ENCODE assay signal across 20 cellular contexts in the genomic region with DNA sequence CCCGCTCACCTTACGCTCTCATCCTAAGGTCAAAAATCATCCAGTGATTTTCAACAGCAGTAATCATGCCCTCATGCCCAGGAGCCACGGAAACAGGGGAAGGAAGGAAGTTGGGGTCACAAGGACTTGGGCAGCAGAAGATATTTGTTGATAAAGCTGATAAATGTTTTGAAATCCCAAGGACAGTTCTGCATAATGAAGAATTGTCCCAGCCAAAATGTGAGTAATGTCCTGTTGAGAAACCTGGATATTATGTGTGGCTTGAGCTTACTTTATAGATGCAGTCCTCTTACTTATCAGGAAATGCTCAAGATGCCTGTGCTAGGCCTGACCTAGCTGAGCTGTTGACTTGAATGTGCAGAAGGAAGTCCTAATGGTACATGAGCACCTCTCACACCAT.
DNase-seq lines count a peak whose midpoint lies in the region; TF ChIP-seq lines count a peak whose summit lies in the region.
"Had no signal": no experiment of that assay in that cellular context is flagged by ENCODE, and none has a peak within 500 bp of the region (broad histone marks: within the 10 kb centered on the region; RNA-seq: fewer than 3 reads in every experiment).

No MANE protein-coding gene starts in this region.

- no peaks in the 10 kb centered on the region for H3K79me2 ChIP-seq in mammary epithelial cell (ENCODE audit: insufficient read depth, low read length)

- 70% methylated on average over 3 of the region's 3 CpGs for WGBS in mammary epithelial cell (ENCODE audit: low coverage, missing lambda C conversion rate)

- dilution Hi-C loops in mammary epithelial cell (cut with HindIII; ENCODE audit: low sequenced_read_pairs), result no loop called here

- no peaks in the 10 kb centered on the region for H3K27me3 ChIP-seq in mammary epithelial cell (ENCODE audit: insufficient read depth, low read length)
- no peaks in the 10 kb centered on the region for H3K27me3 ChIP-seq in effector memory CD4-positive, alpha-beta T cell (replicated peaks; ENCODE audit: control insufficient read depth, insufficient read depth, low read length, poor library complexity, severe bottlenecking)
- H3K27me3 ChIP-seq: BE2C, SJCRH30 had no signal

- TF ChIP-seq CTCF in mammary epithelial cell (conservative IDR thresholded peaks at IDR 0.05 in 1 of 2, IDR thresholded peaks at IDR 0.05 in 1 of 2; ENCODE audit: extremely low read depth in 1 of 2, insufficient read depth in 1 of 2, low read depth in 1 of 2, low read length in 2 of 2), result no peak
- TF ChIP-seq CTCF in GM10266 (IDR thresholded peaks at IDR 0.05; ENCODE audit: control insufficient read depth, insufficient read depth, low read depth, missing control alignments), result no peak

- H3K4me2 ChIP-seq in mammary epithelial cell (ENCODE audit: insufficient read depth, low read depth, low read length), result no peak overlapping the region

- no peak overlapping the region for H3K9ac ChIP-seq in mammary epithelial cell (ENCODE audit: insufficient read depth, low read length)

- no peak overlapping the region for H3K27ac ChIP-seq in mammary epithelial cell (ENCODE audit: insufficient read depth, low read depth, low read length)
- no peak overlapping the region for H3K27ac ChIP-seq in effector memory CD4-positive, alpha-beta T cell (ENCODE audit: insufficient read depth, low read length, poor library complexity, severe bottlenecking)
- H3K27ac ChIP-seq: SJCRH30 had no signal

- H3K4me3 ChIP-seq in mammary epithelial cell (replicated peaks in 1 of 3; ENCODE audit: insufficient read depth in 1 of 3, low read depth in 2 of 3, low read length in 3 of 3), result no peak overlapping the region
- no peak overlapping the region for H3K4me3 ChIP-seq in effector memory CD4-positive, alpha-beta T cell (ENCODE audit: insufficient read depth, low read depth, low read length, poor library complexity, severe bottlenecking)
- H3K4me3 ChIP-seq: SJCRH30 had no signal

- BruUV-seq in mammary epithelial cell (replicated peaks; lab: Mats Ljungman, UMichigan), result no TSS peak

- no peak overlapping the region for H2AFZ ChIP-seq in mammary epithelial cell (ENCODE audit: low read depth, low read length)

- H3K4me1 ChIP-seq in mammary epithelial cell (ENCODE audit: insufficient read depth, low read length), result no peaks in the 10 kb centered on the region
- H3K4me1 ChIP-seq in effector memory CD4-positive, alpha-beta T cell (ENCODE audit: control insufficient read depth, insufficient read depth, low read length, poor library complexity, severe bottlenecking), result no peaks in the 10 kb centered on the region
- H3K4me1 ChIP-seq: BE2C, SJCRH30 had no signal

- H4K20me1 ChIP-seq in mammary epithelial cell (ENCODE audit: insufficient read depth, low read length), result no peaks in the 10 kb centered on the region

- H3K36me3 ChIP-seq in mammary epithelial cell (ENCODE audit: insufficient read depth, low read length), result no peaks in the 10 kb centered on the region
- no peaks in the 10 kb centered on the region for H3K36me3 ChIP-seq in effector memory CD4-positive, alpha-beta T cell (ENCODE audit: control insufficient read depth, insufficient read depth, low read length)
- H3K36me3 ChIP-seq: BE2C, SJCRH30 had no signal

- H3K9me3 ChIP-seq in mammary epithelial cell (replicated peaks; ENCODE audit: insufficient read depth, low read length), result peaks cover 13% of the 10 kb centered on the region
- H3K9me3 ChIP-seq in effector memory CD4-positive, alpha-beta T cell (ENCODE audit: control insufficient read depth, low read length), result no peaks in the 10 kb centered on the region
- H3K9me3 ChIP-seq: BE2C, SJCRH30 had no signal

- intact Hi-C loops in mammary epithelial cell (cut with micrococcal nuclease), result no loop called here

- CTCF ChIA-PET in mammary epithelial cell (lab: Charles Lee; ENCODE audit: low non-redundant PET), result no interaction called here

- DNase-seq in EH (ENCODE audit: low read depth) (peak; percentile 58), HT1080 (ENCODE audit: low read depth) (peak; percentile 27), mammary epithelial cell (peak; percentile 22), iris pigment epithelial cell (ENCODE audit: low read depth) (peak; percentile 79), GM10266 (ENCODE audit: extremely low spot score) (no peak), AG08396 (ENCODE audit: low spot score) (no peak), COR-L47 (lab: John Stamatoyannopoulos, UW) (no peak)
- DNase-seq in effector memory CD4-positive, alpha-beta T cell, result no peak
- DNase-seq: BE2C; CD4-positive, CD25-positive, alpha-beta regulatory T cell; DMS79; KBM-7; NCI-H1105; NCI-H146; NCI-H2029; NCI-H226; NCI-H510A treated with DMSO at 0.1 percent for 48 hours; NCI-H774; NK-92 treated with Interleukin-12 subunit alpha and Interleukin-12 subunit beta, amount 100 ng/mL, for 24 hours; SJCRH30 had no signal

- in situ Hi-C loops in mammary epithelial cell (cut with MboI; ENCODE audit: low sequenced_read_pairs in 2 of 2), result no loop called here

Comparison
In these comparisons a context has a peak if more than half of its experiments do, and no peak if none do; other contexts are left out.
1. DNase-seq: peak in EH (single experiment), HT1080 (single experiment), mammary epithelial cell (single experiment) and iris pigment epithelial cell (single experiment); none in GM10266 (single experiment), AG08396 (single experiment), COR-L47 (single experiment) and effector memory CD4-positive, alpha-beta T cell (0 of 3).